ENCODE assay signal across 17 cellular contexts in the genomic region with DNA sequence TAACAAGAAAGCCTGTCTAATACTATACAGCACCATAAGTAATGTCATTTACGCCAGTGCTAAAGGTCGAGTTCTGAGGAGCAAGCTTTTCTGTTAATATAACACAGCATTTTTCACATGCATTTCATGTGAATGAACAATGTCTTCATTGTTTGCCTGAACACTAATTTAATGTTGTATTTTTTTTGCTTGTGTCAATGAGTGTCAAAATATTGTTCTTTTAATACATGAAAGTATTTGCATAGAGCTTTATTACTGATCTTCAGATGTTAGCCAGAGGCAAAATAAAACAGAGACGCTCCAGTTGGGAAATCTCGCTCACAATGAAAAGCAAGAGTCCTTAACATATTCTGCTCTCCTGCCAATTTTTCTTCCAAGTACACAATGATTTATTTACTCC.
DNase-seq lines count a peak whose midpoint lies in the region; ATAC-seq, FAIRE-seq and TF ChIP-seq lines count a peak whose summit lies in the region.
"Had no signal": no experiment of that assay in that cellular context is flagged by ENCODE, and none has a peak within 500 bp of the region (broad histone marks: within the 10 kb centered on the region; RNA-seq: fewer than 3 reads in every experiment).

No MANE protein-coding gene starts in this region.

- H3K79me2 ChIP-seq in HepG2 (ENCODE audit: insufficient read depth, low read length): no peaks in the 10 kb centered on the region

- H3K9me3 ChIP-seq in HepG2 (ENCODE audit: low read length) (no peaks in the 10 kb centered on the region), right lobe of liver (no peaks in the 10 kb centered on the region), left ventricle myocardium inferior (replicated peaks) (no peaks in the 10 kb centered on the region)
- H3K9me3 ChIP-seq: upper lobe of left lung had no signal

- TF ChIP-seq CTCF in HepG2 (CRISPR knock-in tag; IDR thresholded peaks at IDR 0.05): no peak
- TF ChIP-seq CTCF in right lobe of liver (IDR thresholded peaks at IDR 0.05): no peak
- no peak for TF ChIP-seq CTCF in fibroblast of villous mesenchyme (IDR thresholded peaks at IDR 0.05; ENCODE audit: insufficient read depth, low read depth, low read length)
- TF ChIP-seq CTCF in left ventricle myocardium inferior (IDR thresholded peaks at IDR 0.05; ENCODE audit: borderline replicate concordance): no peak

- H3K36me3 ChIP-seq in HepG2 (replicated peaks in 1 of 2; ENCODE audit: control insufficient read depth in 1 of 2, insufficient read depth in 2 of 2, low read length in 2 of 2) (peaks cover 8 to 20% of the 10 kb centered on the region in 2 experiments), right lobe of liver (no peaks in the 10 kb centered on the region), left ventricle myocardium inferior (no peaks in the 10 kb centered on the region)
- H3K36me3 ChIP-seq: upper lobe of left lung had no signal

- BruUV-seq in HepG2 (replicated peaks; lab: Mats Ljungman, UMichigan): no TSS peak

- DNase-seq in HepG2 (ENCODE audit: low spot score) (peak; percentile 27), right lobe of liver (no peak), NCI-H69 (lab: John Stamatoyannopoulos, UW) (peak; percentile 94), fibroblast of villous mesenchyme (ENCODE audit: low read depth) (peak; percentile 32), NOMO-1 (lab: John Stamatoyannopoulos, UW; ENCODE audit: unreplicated experiment in 2 of 2) (no peak), left ventricle myocardium inferior (no peak)
- DNase-seq: activated CD4-positive, CD25-positive, alpha-beta regulatory T cell; activated naive CD8-positive, alpha-beta T cell treated with anti-CD3 and anti-CD28 coated beads, Interleukin-2, amount 50 U/mL, for 24 hours; CD4-positive, CD25-positive, alpha-beta regulatory T cell; dorsolateral prefrontal cortex; MM.1S; NCI-H226; nephron progenitor cell; upper lobe of left lung had no signal

- CTCF ChIA-PET in HepG2 (lab: Yijun Ruan, JAX; ENCODE audit: low intra/inter-chr PET ratio, low total read pairs): no interaction called here

- no peak overlapping the region for H3K9ac ChIP-seq in HepG2 (ENCODE audit: insufficient read depth, low read depth, low read length)

- ATAC-seq in HepG2 (no peak), right lobe of liver (no peak), GM21390 (IDR thresholded peaks at IDR 0.05; ENCODE audit: unreplicated experiment) (no peak), GM18873 (IDR thresholded peaks at IDR 0.05; ENCODE audit: low FRiP score, unreplicated experiment) (no peak)
- ATAC-seq: activated naive CD8-positive, alpha-beta T cell treated with anti-CD3 and anti-CD28 coated beads, Interleukin-2, amount 50 U/mL, for 24 hours; stimulated activated effector memory CD8-positive, alpha-beta T cell treated with anti-CD3 and anti-CD28 coated beads, Interleukin-12 subunit alpha, Interleukin-12 subunit beta, amount 100 ng/mL, for 72 hours had no signal

- TF ChIP-seq POLR2A in HepG2 (IDR thresholded peaks at IDR 0.05; ENCODE audit: insufficient read depth in 1 of 2, low read depth in 2 of 2, low read length in 2 of 2): no peak
- TF ChIP-seq POLR2A in right lobe of liver (IDR thresholded peaks at IDR 0.05): no peak

- H3K27ac ChIP-seq in HepG2 (ENCODE audit: extremely low read length, insufficient read depth, low read length) (no peak overlapping the region), right lobe of liver (no peak overlapping the region), left ventricle myocardium inferior (replicated peaks) (no peak overlapping the region)
- H3K27ac ChIP-seq: dorsolateral prefrontal cortex, upper lobe of left lung had no signal

- WGBS in HepG2 (ENCODE audit: low lambda C conversion rate): 79% methylated on average over 4 of the region's 4 CpGs
- 80% methylated on average over 4 of the region's 4 CpGs for WGBS in right lobe of liver (ENCODE audit: insufficient coverage, low coverage, low lambda C conversion rate, missing lambda C conversion rate)

- peaks cover 25% of the 10 kb centered on the region for H3K4me1 ChIP-seq in HepG2 (ENCODE audit: insufficient read depth, low read length)
- no peaks in the 10 kb centered on the region for H3K4me1 ChIP-seq in right lobe of liver
- H3K4me1 ChIP-seq in left ventricle myocardium inferior: peaks cover 16% of the 10 kb centered on the region

- POLR2A ChIA-PET in HepG2 (lab: Yijun Ruan, JAX): no interaction called here

- intact Hi-C loops in HepG2 (cut with micrococcal nuclease; ENCODE audit: unreplicated experiment) (no loop called here), right lobe of liver (cut with DNase I) (no loop called here), left ventricle myocardium inferior (cut with micrococcal nuclease) (no loop called here)

- H3K4me3 ChIP-seq in HepG2 (replicated peaks in 1 of 3; ENCODE audit: insufficient read depth in 1 of 3, low read depth in 2 of 3, low read length in 3 of 3): no peak overlapping the region
- H3K4me3 ChIP-seq in right lobe of liver: no peak overlapping the region
- H3K4me3 ChIP-seq in fibroblast of villous mesenchyme (ENCODE audit: low read depth, low read length): no peak overlapping the region
- H3K4me3 ChIP-seq in left ventricle myocardium inferior: no peak overlapping the region
- H3K4me3 ChIP-seq: upper lobe of left lung had no signal

- in situ Hi-C loops in HepG2 (cut with HindIII; ENCODE audit: extremely low pct_ligation_motif_present, low pct_unique_long_range_greater_than_20kb): no loop called here

- H3K4me2 ChIP-seq in HepG2 (ENCODE audit: low read depth, low read length): no peak overlapping the region

- FAIRE-seq in HepG2 (lab: Jason Lieb, UNC): no peak

- no peaks in the 10 kb centered on the region for H4K20me1 ChIP-seq in HepG2 (ENCODE audit: insufficient read depth, low read length)

- H2AFZ ChIP-seq in HepG2 (ENCODE audit: low read length): no peak overlapping the region

- no peak for TF ChIP-seq RAD21 in HepG2 (CRISPR knock-in tag; IDR thresholded peaks at IDR 0.05)

- H3K27me3 ChIP-seq in HepG2 (ENCODE audit: control insufficient read depth in 1 of 2, insufficient read depth in 2 of 2, low read length in 2 of 2): no peaks in the 10 kb centered on the region
- H3K27me3 ChIP-seq in right lobe of liver: no peaks in the 10 kb centered on the region
- H3K27me3 ChIP-seq in left ventricle myocardium inferior (ENCODE audit: low read depth): no peaks in the 10 kb centered on the region
- H3K27me3 ChIP-seq: dorsolateral prefrontal cortex, upper lobe of left lung had no signal

- TF ChIP-seq EP300 in HepG2 (IDR thresholded peaks at IDR 0.05; ENCODE audit: low read depth in 2 of 2, low read length in 2 of 2) (no peak), HepG2 (CRISPR knock-in tag; IDR thresholded peaks at IDR 0.05; ENCODE audit: borderline replicate concordance) (no peak)

TF ChIP-seq in HepG2, 621 proteins besides CTCF, POLR2A, EP300 and RAD21:
- TF ChIP-seq, protein P1, sequence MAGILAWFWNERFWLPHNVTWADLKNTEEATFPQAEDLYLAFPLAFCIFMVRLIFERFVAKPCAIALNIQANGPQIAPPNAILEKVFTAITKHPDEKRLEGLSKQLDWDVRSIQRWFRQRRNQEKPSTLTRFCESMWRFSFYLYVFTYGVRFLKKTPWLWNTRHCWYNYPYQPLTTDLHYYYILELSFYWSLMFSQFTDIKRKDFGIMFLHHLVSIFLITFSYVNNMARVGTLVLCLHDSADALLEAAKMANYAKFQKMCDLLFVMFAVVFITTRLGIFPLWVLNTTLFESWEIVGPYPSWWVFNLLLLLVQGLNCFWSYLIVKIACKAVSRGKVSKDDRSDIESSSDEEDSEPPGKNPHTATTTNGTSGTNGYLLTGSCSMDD (CRISPR knock-in tag; IDR thresholded peaks at IDR 0.05): no peak
- no peak for TF ChIP-seq ZNF567 (CRISPR knock-in tag; IDR thresholded peaks at IDR 0.05; ENCODE audit: borderline replicate concordance)
- no peak for TF ChIP-seq SOX13 (IDR thresholded peaks at IDR 0.05)
- TF ChIP-seq SOX13 (CRISPR knock-in tag; conservative IDR thresholded peaks at IDR 0.05 in 1 of 2, IDR thresholded peaks at IDR 0.05 in 1 of 2): peak in 1 of 2 experiments; percentile 38; a peak in 1 of 4 replicates
- peak; percentile 30; the same call in 1 of the 2 replicates for TF ChIP-seq GATAD2A (CRISPR knock-in tag; IDR thresholded peaks at IDR 0.05)
- TF ChIP-seq IRX3 (CRISPR knock-in tag; IDR thresholded peaks at IDR 0.05; ENCODE audit: borderline replicate concordance, low read depth): no peak
- no peak for TF ChIP-seq ZNF75D (CRISPR knock-in tag; IDR thresholded peaks at IDR 0.05; ENCODE audit: borderline replicate concordance)
- TF ChIP-seq ZNF615 (CRISPR knock-in tag; IDR thresholded peaks at IDR 0.05; ENCODE audit: borderline replicate concordance): no peak
- no peak for TF ChIP-seq KDM5B (CRISPR knock-in tag; IDR thresholded peaks at IDR 0.05; ENCODE audit: borderline replicate concordance)
- peak; percentile 53; the same call in 1 of the 2 replicates for TF ChIP-seq SOX5 (CRISPR knock-in tag; IDR thresholded peaks at IDR 0.05; ENCODE audit: borderline replicate concordance)
- TF ChIP-seq ZNF20 (CRISPR knock-in tag; IDR thresholded peaks at IDR 0.05): no peak
- no peak for TF ChIP-seq HIC2 (CRISPR knock-in tag; IDR thresholded peaks at IDR 0.05; ENCODE audit: low read depth)

Comparison
In these comparisons a context has a peak if more than half of its experiments do, and no peak if none do; other contexts are left out.
1. DNase-seq: peak in HepG2 (single experiment), NCI-H69 (single experiment) and fibroblast of villous mesenchyme (single experiment); none in right lobe of liver (0 of 3), NOMO-1 (0 of 2) and left ventricle myocardium inferior (single experiment).